In genomic region chr14:54642950-54643695, GRCh38 we compare ENCODE assay signal across 9 cellular contexts.
A peak's percentile ranks its signal among the peaks of the same experiment; 100 is the strongest.
DNase-seq lines count a peak whose midpoint lies in the region; ATAC-seq and TF ChIP-seq lines count a peak whose summit lies in the region.
"Had no signal": no experiment of that assay in that cellular context is flagged by ENCODE, and none has a peak within 500 bp of the region (broad histone marks: within the 10 kb centered on the region; RNA-seq: fewer than 3 reads in every experiment).

No MANE protein-coding gene starts in this region.

- H3K27ac Mint-ChIP-seq in dendritic cell treated with granulocyte-macrophage colony-stimulating factor and Interleukin-4, amounts not matched to agents 40 ng/mL and 50 ng/mL, for 4 days = peak overlapping the region; percentile 14
- H3K27ac Mint-ChIP-seq in activated naive CD8-positive, alpha-beta T cell treated with anti-CD3 and anti-CD28 coated beads, Interleukin-2, amount 50 U/mL, for 24 hours = no peak overlapping the region
- H3K27ac Mint-ChIP-seq: T-helper 1 cell treated with Interleukin-12 subunit alpha and Interleukin-12 subunit beta and Interleukin-4 antibody, amounts not matched to agents 30 μg/mL and 1 μg/mL, for 36 hours had no signal

- H3K36me3 Mint-ChIP-seq in dendritic cell treated with granulocyte-macrophage colony-stimulating factor and Interleukin-4, amounts not matched to agents 40 ng/mL and 50 ng/mL, for 4 days (ENCODE audit: low read depth) = no peaks in the 10 kb centered on the region
- H3K36me3 Mint-ChIP-seq in activated naive CD8-positive, alpha-beta T cell treated with anti-CD3 and anti-CD28 coated beads, Interleukin-2, amount 50 U/mL, for 24 hours (ENCODE audit: low read depth) = no peaks in the 10 kb centered on the region

- H3K9me3 ChIP-seq in Karpas-422 (ENCODE audit: low read length) (no peaks in the 10 kb centered on the region), osteoblast (ENCODE audit: low read depth, low read length) (no peaks in the 10 kb centered on the region)

- peak overlapping the region; percentile 7; the same call in 1 of the 2 replicates for H3K9ac ChIP-seq in Karpas-422 (ENCODE audit: low read length)

- no peaks in the 10 kb centered on the region for H3K9me3 Mint-ChIP-seq in dendritic cell treated with granulocyte-macrophage colony-stimulating factor and Interleukin-4, amounts not matched to agents 40 ng/mL and 50 ng/mL, for 4 days
- H3K9me3 Mint-ChIP-seq in activated naive CD8-positive, alpha-beta T cell treated with anti-CD3 and anti-CD28 coated beads, Interleukin-2, amount 50 U/mL, for 24 hours = no peaks in the 10 kb centered on the region
- H3K9me3 Mint-ChIP-seq: T-helper 1 cell treated with Interleukin-12 subunit alpha and Interleukin-12 subunit beta and Interleukin-4 antibody, amounts not matched to agents 30 μg/mL and 1 μg/mL, for 36 hours had no signal

- H2AFZ ChIP-seq in Karpas-422 (ENCODE audit: low read length) = no peak overlapping the region
- H2AFZ ChIP-seq in osteoblast (ENCODE audit: low read length) = no peak overlapping the region

- H3K4me3 Mint-ChIP-seq in dendritic cell treated with granulocyte-macrophage colony-stimulating factor and Interleukin-4, amounts not matched to agents 40 ng/mL and 50 ng/mL, for 4 days = no peak overlapping the region
- H3K4me3 Mint-ChIP-seq in activated naive CD8-positive, alpha-beta T cell treated with anti-CD3 and anti-CD28 coated beads, Interleukin-2, amount 50 U/mL, for 24 hours = no peak overlapping the region
- H3K4me3 Mint-ChIP-seq: T-helper 1 cell treated with Interleukin-12 subunit alpha and Interleukin-12 subunit beta and Interleukin-4 antibody, amounts not matched to agents 30 μg/mL and 1 μg/mL, for 36 hours had no signal

- H3K4me2 ChIP-seq in Karpas-422 (ENCODE audit: low read depth, low read length, poor library complexity, severe bottlenecking) (peak overlapping the region; percentile 43), osteoblast (ENCODE audit: insufficient read depth, low read length) (no peak overlapping the region)

- H3K27me3 ChIP-seq in Karpas-422 (ENCODE audit: low read length) = no peaks in the 10 kb centered on the region
- no peaks in the 10 kb centered on the region for H3K27me3 ChIP-seq in osteoblast (ENCODE audit: insufficient read depth, low read length)

- peak; percentile 46 for TF ChIP-seq CTCF in osteoblast (IDR thresholded peaks at IDR 0.05; ENCODE audit: extremely low read depth, low read depth, low read length)

- H4K20me1 ChIP-seq in Karpas-422 (ENCODE audit: insufficient read depth, low read depth, low read length) (peaks cover 22% of the 10 kb centered on the region), osteoblast (ENCODE audit: insufficient read depth, low read length) (peaks cover 20% of the 10 kb centered on the region)

- intact Hi-C loops in dendritic cell treated with granulocyte-macrophage colony-stimulating factor and Interleukin-4, amounts not matched to agents 40 ng/mL and 50 ng/mL, for 4 days (cut with micrococcal nuclease) = loop anchor here (5.0 kb wide), 1 partner anchor 76 kb away; the partner anchor contains the start of gene SAMD4A

- no peak for ATAC-seq in activated naive CD8-positive, alpha-beta T cell treated with anti-CD3 and anti-CD28 coated beads, Interleukin-2, amount 50 U/mL, for 24 hours
- ATAC-seq in GM19452 (IDR thresholded peaks at IDR 0.05; ENCODE audit: unreplicated experiment) = no peak

- DNase-seq in G401 (ENCODE audit: low spot score) (peak; percentile 35), Karpas-422 (peak; percentile 70), osteoblast (ENCODE audit: insufficient read length, low spot score, missing footprints) (no peak), cerebellum (ENCODE audit: low spot score) (no peak)
- no peak for DNase-seq in activated CD4-positive, CD25-positive, alpha-beta regulatory T cell treated with anti-CD3 and anti-CD28 coated beads, Interleukin-2, amount 50 U/mL, for 72 hours
- no peak for DNase-seq in activated naive CD8-positive, alpha-beta T cell treated with anti-CD3 and anti-CD28 coated beads, Interleukin-2, amount 50 U/mL, for 24 hours

- H3K4me3 ChIP-seq in Karpas-422 (ENCODE audit: low read length) = peak overlapping the region; percentile 4; the same call in 1 of the 2 replicates
- H3K4me3 ChIP-seq in osteoblast (ENCODE audit: insufficient read depth, low read length) = no peak overlapping the region

- H3K36me3 ChIP-seq in Karpas-422 (ENCODE audit: insufficient read depth, low read length) (peaks cover 10% of the 10 kb centered on the region; the same call in 1 of the 2 replicates), osteoblast (ENCODE audit: insufficient read depth, low read length) (no peaks in the 10 kb centered on the region)

- H3K4me1 ChIP-seq in Karpas-422 (ENCODE audit: low read length) (peaks cover 85% of the 10 kb centered on the region), osteoblast (ENCODE audit: insufficient read depth, low read length) (peaks cover 4% of the 10 kb centered on the region)

- H3K4me1 Mint-ChIP-seq in dendritic cell treated with granulocyte-macrophage colony-stimulating factor and Interleukin-4, amounts not matched to agents 40 ng/mL and 50 ng/mL, for 4 days (ENCODE audit: low read depth) = peaks cover 5% of the 10 kb centered on the region
- H3K4me1 Mint-ChIP-seq in activated naive CD8-positive, alpha-beta T cell treated with anti-CD3 and anti-CD28 coated beads, Interleukin-2, amount 50 U/mL, for 24 hours = peaks cover 18% of the 10 kb centered on the region

- in situ Hi-C loops in G401 (cut with HindIII; ENCODE audit: low sequenced_read_pairs) = no loop called here

- H3K27me3 Mint-ChIP-seq in dendritic cell treated with granulocyte-macrophage colony-stimulating factor and Interleukin-4, amounts not matched to agents 40 ng/mL and 50 ng/mL, for 4 days = peaks cover 4% of the 10 kb centered on the region
- no peaks in the 10 kb centered on the region for H3K27me3 Mint-ChIP-seq in activated naive CD8-positive, alpha-beta T cell treated with anti-CD3 and anti-CD28 coated beads, Interleukin-2, amount 50 U/mL, for 24 hours

- H3K27ac ChIP-seq in Karpas-422 (ENCODE audit: low read length) = peak overlapping the region; percentile 50
- no peak overlapping the region for H3K27ac ChIP-seq in osteoblast (ENCODE audit: low read depth, low read length)

- H3K79me2 ChIP-seq in Karpas-422 (ENCODE audit: low read length) = peaks cover 100% of the 10 kb centered on the region
- H3K79me2 ChIP-seq in osteoblast (ENCODE audit: insufficient read depth, low read length) = peaks cover 57% of the 10 kb centered on the region

- no peaks in the 10 kb centered on the region for H3K9me2 ChIP-seq in Karpas-422 (replicated peaks; ENCODE audit: insufficient read depth, low read length)

Comparison
In these comparisons a context has a peak if more than half of its experiments do, and no peak if none do; other contexts are left out.
1. DNase-seq: peak in G401 (single experiment) and Karpas-422 (single experiment); none in osteoblast (single experiment), activated CD4-positive, CD25-positive, alpha-beta regulatory T cell treated with anti-CD3 and anti-CD28 coated beads, Interleukin-2, amount 50 U/mL, for 72 hours (single experiment), activated naive CD8-positive, alpha-beta T cell treated with anti-CD3 and anti-CD28 coated beads, Interleukin-2, amount 50 U/mL, for 24 hours (single experiment) and cerebellum (single experiment).